ENCODE assay signal across 8 cellular contexts in genomic region chr15:89136818-89137772, GRCh38. TPM values are rescaled to one million over a fixed set of nuclear protein-coding genes. Genes with fewer than 3 reads are reported as not detected.
DNase-seq lines count a peak whose midpoint lies in the region; ATAC-seq and TF ChIP-seq lines count a peak whose summit lies in the region.

No MANE protein-coding gene starts in this region.

- no peaks in the 10 kb centered on the region for H4K20me1 ChIP-seq in Karpas-422 (ENCODE audit: insufficient read depth, low read depth, low read length)

- no peaks in the 10 kb centered on the region for H3K9me3 ChIP-seq in Karpas-422 (ENCODE audit: low read length)

- H3K36me3 ChIP-seq in Karpas-422 (ENCODE audit: insufficient read depth, low read length) = no peaks in the 10 kb centered on the region

- H3K4me3 ChIP-seq in Karpas-422 (ENCODE audit: low read length) = no peak overlapping the region

- H3K27ac Mint-ChIP-seq in HFFc6 = peak overlapping the region; percentile 82
- peak overlapping the region; percentile 35 for H3K27ac Mint-ChIP-seq in central memory CD8-positive, alpha-beta T cell (ENCODE audit: low read depth)
- peak overlapping the region; percentile 22 for H3K27ac Mint-ChIP-seq in stimulated activated naive CD8-positive, alpha-beta T cell treated with anti-CD3 and anti-CD28 coated beads, Interleukin-15, amount 100 ng/mL, for 72 hours

- no peak overlapping the region for H2AFZ ChIP-seq in Karpas-422 (ENCODE audit: low read length)

- no peak for ATAC-seq in central memory CD8-positive, alpha-beta T cell (replicated peaks; ENCODE audit: extremely low read depth, poor library complexity, severe bottlenecking)
- ATAC-seq in left colon (peak; percentile 81), omental fat pad (ENCODE audit: low FRiP score) (no peak), HG03135 (IDR thresholded peaks at IDR 0.05; ENCODE audit: unreplicated experiment) (no peak), GM18867 (IDR thresholded peaks at IDR 0.05; ENCODE audit: unreplicated experiment) (no peak)
- peak; percentile 74 for ATAC-seq in stimulated activated naive CD8-positive, alpha-beta T cell treated with anti-CD3 and anti-CD28 coated beads, Interleukin-15, amount 100 ng/mL, for 72 hours

- H3K36me3 Mint-ChIP-seq in HFFc6 (ENCODE audit: low read depth) = peaks cover 4% of the 10 kb centered on the region; the same call in 1 of the 2 replicates
- H3K36me3 Mint-ChIP-seq in central memory CD8-positive, alpha-beta T cell (ENCODE audit: insufficient read depth) = peaks cover 9% of the 10 kb centered on the region

- no peak overlapping the region for H3K9ac ChIP-seq in Karpas-422 (ENCODE audit: low read length)

- no peak overlapping the region for H3K27ac ChIP-seq in Karpas-422 (ENCODE audit: low read length)

- intact Hi-C loops in left colon (cut with DNase I, micrococcal nuclease) = loop anchor here in 1 of 2 donors (10.0 kb wide), 1 partner anchor 82 kb away; no protein-coding TSS in a partner anchor

- TF ChIP-seq CTCF in HFFc6 (IDR thresholded peaks at IDR 0.05) (no peak), omental fat pad (IDR thresholded peaks at IDR 0.05) (no peak)

- H3K4me1 ChIP-seq in Karpas-422 (ENCODE audit: low read length) = peaks cover 2% of the 10 kb centered on the region; the same call in 1 of the 2 replicates

- H3K4me2 ChIP-seq in Karpas-422 (ENCODE audit: low read depth, low read length, poor library complexity, severe bottlenecking) = no peak overlapping the region

- peaks cover 72% of the 10 kb centered on the region for H3K4me1 Mint-ChIP-seq in HFFc6 (ENCODE audit: low read depth)
- peaks cover 44% of the 10 kb centered on the region for H3K4me1 Mint-ChIP-seq in central memory CD8-positive, alpha-beta T cell
- peaks cover 48% of the 10 kb centered on the region for H3K4me1 Mint-ChIP-seq in stimulated activated naive CD8-positive, alpha-beta T cell treated with anti-CD3 and anti-CD28 coated beads, Interleukin-15, amount 100 ng/mL, for 72 hours

- H3K9me2 ChIP-seq in Karpas-422 (replicated peaks; ENCODE audit: insufficient read depth, low read length) = no peaks in the 10 kb centered on the region

- H3K4me3 Mint-ChIP-seq in HFFc6 = peak overlapping the region; percentile 62
- no peak overlapping the region for H3K4me3 Mint-ChIP-seq in central memory CD8-positive, alpha-beta T cell
- H3K4me3 Mint-ChIP-seq in stimulated activated naive CD8-positive, alpha-beta T cell treated with anti-CD3 and anti-CD28 coated beads, Interleukin-15, amount 100 ng/mL, for 72 hours = no peak overlapping the region

- peaks cover 28% of the 10 kb centered on the region for H3K79me2 ChIP-seq in Karpas-422 (ENCODE audit: low read length)

- DNase-seq in HFFc6 = peak; percentile 59
- no peak for DNase-seq in central memory CD8-positive, alpha-beta T cell (ENCODE audit: low spot score in 2 of 2)
- DNase-seq in left colon = peak in 1 of 2 donors; percentile 38
- no peak for DNase-seq in stimulated activated naive CD8-positive, alpha-beta T cell treated with anti-CD3 and anti-CD28 coated beads, Interleukin-15, amount 100 ng/mL, for 72 hours
- DNase-seq in Karpas-422 = no peak
- DNase-seq in omental fat pad (ENCODE audit: low spot score) = no peak

- no peaks in the 10 kb centered on the region for H3K9me3 Mint-ChIP-seq in HFFc6
- no peaks in the 10 kb centered on the region for H3K9me3 Mint-ChIP-seq in central memory CD8-positive, alpha-beta T cell
- H3K9me3 Mint-ChIP-seq in stimulated activated naive CD8-positive, alpha-beta T cell treated with anti-CD3 and anti-CD28 coated beads, Interleukin-15, amount 100 ng/mL, for 72 hours = no peaks in the 10 kb centered on the region

- H3K27me3 Mint-ChIP-seq in HFFc6 (ENCODE audit: insufficient read depth) = no peaks in the 10 kb centered on the region
- H3K27me3 Mint-ChIP-seq in central memory CD8-positive, alpha-beta T cell = no peaks in the 10 kb centered on the region
- no peaks in the 10 kb centered on the region for H3K27me3 Mint-ChIP-seq in stimulated activated naive CD8-positive, alpha-beta T cell treated with anti-CD3 and anti-CD28 coated beads, Interleukin-15, amount 100 ng/mL, for 72 hours

- no peaks in the 10 kb centered on the region for H3K27me3 ChIP-seq in Karpas-422 (ENCODE audit: low read length)

RNA-seq across cellular contexts. Expression of gene ABHD2, which starts 48.8 kb away (rescaled TPM):
- 10 to 100 TPM; 43.1 to 63.5 (median 51.8) TPM for total RNA-seq in HFFc6 (2021; fragmentation: NEBNext Ultra II Directional; extraction: Animal tissue kit (Norgen Biotek cat#: 25700))
- total RNA-seq in left colon (100 to 1,000 TPM; 100 to 112 TPM), omental fat pad (100 to 1,000 TPM in 1 of 4 donors, 10 to 100 TPM in 3; 53.3 to 110 (median 68.6) TPM)
- 28.3 and 43.6 TPM in 2 replicates for total RNA-seq in Karpas-422 (2014; rRNA removed; shearing (Covaris generic); ENCODE audit: low replicate concordance)

Comparison
In these comparisons a context has a peak if more than half of its experiments do, and no peak if none do; other contexts are left out.
1. H3K27ac Mint-ChIP-seq: peak in every context shown above with its lines; median percentile 82 in HFFc6; 35 in central memory CD8-positive, alpha-beta T cell; 22 in stimulated activated naive CD8-positive, alpha-beta T cell treated with anti-CD3 and anti-CD28 coated beads, Interleukin-15, amount 100 ng/mL, for 72 hours.
2. ATAC-seq: peak in left colon (single experiment) and stimulated activated naive CD8-positive, alpha-beta T cell treated with anti-CD3 and anti-CD28 coated beads, Interleukin-15, amount 100 ng/mL, for 72 hours (single experiment); none in central memory CD8-positive, alpha-beta T cell (single experiment), omental fat pad (single experiment), HG03135 (single experiment) and GM18867 (single experiment).